Comparison of ENCODE assay signal across 18 cellular contexts in genomic region chr7:69060516-69060915, GRCh38.
A peak's percentile ranks its signal among the peaks of the same experiment; 100 is the strongest.
DNase-seq lines count a peak whose midpoint lies in the region; ATAC-seq and TF ChIP-seq lines count a peak whose summit lies in the region.
"Had no signal": no experiment of that assay in that cellular context is flagged by ENCODE, and none has a peak within 500 bp of the region (broad histone marks: within the 10 kb centered on the region; RNA-seq: fewer than 3 reads in every experiment).

No MANE protein-coding gene starts in this region.

- peak; percentile 57 for DNase-seq in D341Med (ENCODE audit: low spot score)
- peak; percentile 57 for DNase-seq in ELF-1 (ENCODE audit: low read depth, low spot score)
- DNase-seq in NCI-H69 (lab: John Stamatoyannopoulos, UW) = peak; percentile 16
- DNase-seq in glutamatergic neuron = peak; percentile 36
- DNase-seq in NCI-H1930 (lab: John Stamatoyannopoulos, UW) = no peak
- no peak for DNase-seq in KBM-7
- no peak for DNase-seq in upper lobe of right lung
- DNase-seq: Caco-2; CD4-positive, alpha-beta memory T cell; DMS53; GF-D8; Kasumi-1; NCI-H2029; NCI-H510A; SHP77 treated with DMSO at 0.1 percent for 48 hours had no signal

- in situ Hi-C loops in KBM-7 (cut with MboI; ENCODE audit: low pct_unique_long_range_greater_than_20kb, low sequenced_read_pairs) = no loop called here

- no peaks in the 10 kb centered on the region for H3K9me3 ChIP-seq in upper lobe of right lung
- H3K9me3 ChIP-seq: Caco-2 had no signal

- intact Hi-C loops in upper lobe of right lung (cut with DNase I) = no loop called here

- no peaks in the 10 kb centered on the region for H3K27me3 ChIP-seq in upper lobe of right lung

- H3K27ac ChIP-seq in upper lobe of right lung = no peak overlapping the region
- H3K27ac ChIP-seq: RWPE1, SK-N-MC had no signal

- peaks cover 3% of the 10 kb centered on the region for H3K9me3 Mint-ChIP-seq in glutamatergic neuron (ENCODE audit: unreplicated experiment)

- ATAC-seq in upper lobe of right lung = no peak

- no peak for TF ChIP-seq CTCF in glutamatergic neuron (IDR thresholded peaks at IDR 0.05; ENCODE audit: partially characterized antibody, unreplicated experiment)
- TF ChIP-seq CTCF in upper lobe of right lung (IDR thresholded peaks at IDR 0.05) = no peak

- H3K27ac Mint-ChIP-seq in glutamatergic neuron (ENCODE audit: unreplicated experiment) = no peak overlapping the region
- H3K27ac Mint-ChIP-seq: CD4-positive, alpha-beta memory T cell had no signal

- peak overlapping the region; percentile 63 for H3K4me3 Mint-ChIP-seq in glutamatergic neuron (ENCODE audit: unreplicated experiment)
- H3K4me3 Mint-ChIP-seq: CD4-positive, alpha-beta memory T cell; IgD-negative memory B cell had no signal

- H3K36me3 Mint-ChIP-seq in glutamatergic neuron (ENCODE audit: unreplicated experiment) = peaks cover 9% of the 10 kb centered on the region
- H3K36me3 Mint-ChIP-seq: CD4-positive, alpha-beta memory T cell; IgD-negative memory B cell had no signal

- peaks cover 15% of the 10 kb centered on the region for H3K4me1 Mint-ChIP-seq in glutamatergic neuron (ENCODE audit: low read depth, unreplicated experiment)
- H3K4me1 Mint-ChIP-seq: CD4-positive, alpha-beta memory T cell; IgD-negative memory B cell had no signal

- H3K27me3 Mint-ChIP-seq in glutamatergic neuron (ENCODE audit: unreplicated experiment) = no peaks in the 10 kb centered on the region
- H3K27me3 Mint-ChIP-seq: CD4-positive, alpha-beta memory T cell; IgD-negative memory B cell had no signal

- H3K36me3 ChIP-seq in upper lobe of right lung = no peaks in the 10 kb centered on the region

- H3K4me3 ChIP-seq in upper lobe of right lung = no peak overlapping the region
- H3K4me3 ChIP-seq: SK-N-MC had no signal

- no peaks in the 10 kb centered on the region for H3K4me1 ChIP-seq in upper lobe of right lung
- H3K4me1 ChIP-seq: Caco-2 had no signal

Comparison
In these comparisons a context has a peak if more than half of its experiments do, and no peak if none do; other contexts are left out.
1. DNase-seq: peak in D341Med (single experiment), ELF-1 (single experiment), NCI-H69 (single experiment) and glutamatergic neuron (single experiment); none in NCI-H1930 (0 of 2), KBM-7 (single experiment) and upper lobe of right lung (single experiment).